Comparison of ENCODE assay signal across 7 cellular contexts in the genomic region with DNA sequence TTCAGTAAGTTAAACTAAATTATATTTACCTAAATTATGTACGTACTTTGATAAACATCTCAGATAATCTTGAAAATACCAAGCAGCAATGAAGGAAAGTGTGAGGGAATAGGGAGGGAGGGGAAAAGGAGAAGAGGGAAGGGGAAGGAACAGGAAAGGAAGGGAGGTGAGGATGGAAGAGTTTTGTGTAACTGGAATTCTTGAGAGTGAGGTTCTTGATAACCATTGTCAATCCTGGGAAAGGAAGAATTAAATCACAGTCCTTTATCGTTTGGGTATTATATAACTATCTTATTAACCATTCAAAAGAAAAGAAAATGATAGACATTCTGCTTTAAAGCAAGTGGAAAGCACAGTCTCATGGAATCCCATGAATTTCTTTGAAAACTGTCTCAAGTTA.
"Had no signal": no experiment of that assay in that cellular context is flagged by ENCODE, and none has a peak within 500 bp of the region (broad histone marks: within the 10 kb centered on the region; RNA-seq: fewer than 3 reads in every experiment).

No MANE protein-coding gene starts in this region.

- H3K4me3 ChIP-seq: GM12878 had no signal

- FAIRE-seq: GM12878, GM12891, GM12892, GM18507, GM19239 had no signal

- DNase-seq: GDM1, GF-D8 had no signal

- ATAC-seq: GM12878 had no signal
